8 cellular contexts compared by ENCODE assay signal in genomic region chr7:149714081-149714909, GRCh38. TPM values are rescaled to one million over a fixed set of nuclear protein-coding genes. Genes with fewer than 3 reads are reported as not detected.
DNase-seq lines count a peak whose midpoint lies in the region; ATAC-seq and TF ChIP-seq lines count a peak whose summit lies in the region.

No MANE protein-coding gene starts in this region.

- peak overlapping the region; percentile 90 for H2AFZ ChIP-seq in SU-DHL-6 (ENCODE audit: low read depth, low read length, severe bottlenecking)
- peak overlapping the region; percentile 84 for H2AFZ ChIP-seq in parathyroid adenoma

- peak overlapping the region; percentile 87 for H3K4me3 Mint-ChIP-seq in activated naive CD8-positive, alpha-beta T cell treated with anti-CD3 and anti-CD28 coated beads, Interleukin-2, amount 50 U/mL, for 24 hours

- peaks cover 37% of the 10 kb centered on the region for H3K4me1 Mint-ChIP-seq in activated naive CD8-positive, alpha-beta T cell treated with anti-CD3 and anti-CD28 coated beads, Interleukin-2, amount 50 U/mL, for 24 hours

- H3K36me3 ChIP-seq in SU-DHL-6 (ENCODE audit: low read length) (no peaks in the 10 kb centered on the region; the same call in 1 of the 2 replicates), parathyroid adenoma (ENCODE audit: control insufficient read depth, insufficient read depth, low read length) (no peaks in the 10 kb centered on the region), thyroid gland (no peaks in the 10 kb centered on the region)

- H3K27ac Mint-ChIP-seq in activated naive CD8-positive, alpha-beta T cell treated with anti-CD3 and anti-CD28 coated beads, Interleukin-2, amount 50 U/mL, for 24 hours, result no peak overlapping the region

- peak overlapping the region; percentile 73 for H3K9ac ChIP-seq in SU-DHL-6 (ENCODE audit: low read length)
- H3K9ac ChIP-seq in parathyroid adenoma, result no peak overlapping the region

- H3K4me2 ChIP-seq in SU-DHL-6 (ENCODE audit: low read depth, low read length, poor library complexity, severe bottlenecking) (peak overlapping the region; percentile 59), parathyroid adenoma (ENCODE audit: low read length) (peak overlapping the region; percentile 81)

- no peaks in the 10 kb centered on the region for H3K79me2 ChIP-seq in SU-DHL-6 (ENCODE audit: insufficient read depth, low read length)
- no peaks in the 10 kb centered on the region for H3K79me2 ChIP-seq in parathyroid adenoma

- no peaks in the 10 kb centered on the region for H4K20me1 ChIP-seq in SU-DHL-6 (ENCODE audit: low read depth, low read length)

- H3K4me3 ChIP-seq in HFF-Myc (replicated peaks; ENCODE audit: low read depth, low read length) (peak overlapping the region; percentile 67), SU-DHL-6 (ENCODE audit: insufficient read depth, low read length, poor library complexity, severe bottlenecking) (peak overlapping the region; percentile 51), parathyroid adenoma (ENCODE audit: low read depth, low read length) (peak overlapping the region; percentile 62), thyroid gland (replicated peaks in 1 of 3) (peak overlapping the region; percentile 64 to 88 (median 68))

- WGBS in thyroid gland, 2 donors, result 0 to 6% methylated on average over 8 to 59 of the region's 88 CpGs

- no peak for TF ChIP-seq POLR2A in thyroid gland (IDR thresholded peaks at IDR 0.05)

- no peaks in the 10 kb centered on the region for H3F3A ChIP-seq in SU-DHL-6 (ENCODE audit: insufficient read depth)

- TF ChIP-seq CTCF in HFF-Myc (IDR thresholded peaks at IDR 0.05; ENCODE audit: low read depth, low read length, missing control alignments) (no peak), SU-DHL-6 (IDR thresholded peaks at IDR 0.05; ENCODE audit: insufficient read depth, low read length, poor library complexity, severe bottlenecking) (no peak), parathyroid adenoma (IDR thresholded peaks at IDR 0.05) (no peak), thyroid gland (IDR thresholded peaks at IDR 0.05) (no peak)

- H3K9me3 ChIP-seq in SU-DHL-6 (ENCODE audit: insufficient read depth, low read length), result peaks cover 13% of the 10 kb centered on the region; the same call in 1 of the 2 replicates
- H3K9me3 ChIP-seq in parathyroid adenoma (ENCODE audit: control insufficient read depth, low read length), result peaks cover 8% of the 10 kb centered on the region
- H3K9me3 ChIP-seq in thyroid gland, result no peaks in the 10 kb centered on the region

- intact Hi-C loops in cardiac septum (cut with DNase I) (no loop called here), thyroid gland (cut with DNase I) (no loop called here)

- peaks cover 20% of the 10 kb centered on the region for H3K9me3 Mint-ChIP-seq in activated naive CD8-positive, alpha-beta T cell treated with anti-CD3 and anti-CD28 coated beads, Interleukin-2, amount 50 U/mL, for 24 hours

- H3K27me3 ChIP-seq in SU-DHL-6 (ENCODE audit: low read length), result no peaks in the 10 kb centered on the region
- no peaks in the 10 kb centered on the region for H3K27me3 ChIP-seq in parathyroid adenoma (ENCODE audit: control insufficient read depth, insufficient read depth, low read length)
- no peaks in the 10 kb centered on the region for H3K27me3 ChIP-seq in thyroid gland

- peaks cover 3% of the 10 kb centered on the region for H3K27me3 Mint-ChIP-seq in activated naive CD8-positive, alpha-beta T cell treated with anti-CD3 and anti-CD28 coated beads, Interleukin-2, amount 50 U/mL, for 24 hours

- H3K4me1 ChIP-seq in parathyroid adenoma, result peaks cover 7% of the 10 kb centered on the region
- H3K4me1 ChIP-seq in thyroid gland, result peaks cover 15 to 22% of the 10 kb centered on the region in 2 donors

- peaks cover 14% of the 10 kb centered on the region for H3K36me3 Mint-ChIP-seq in activated naive CD8-positive, alpha-beta T cell treated with anti-CD3 and anti-CD28 coated beads, Interleukin-2, amount 50 U/mL, for 24 hours (ENCODE audit: low read depth)

- peak; percentile 92 for ATAC-seq in activated naive CD8-positive, alpha-beta T cell treated with anti-CD3 and anti-CD28 coated beads, Interleukin-2, amount 50 U/mL, for 24 hours

- DNase-seq in GM04504 (ENCODE audit: low read depth) (peak; percentile 58), HFF-Myc (ENCODE audit: extremely low read depth, low read depth) (peak; percentile 46), NCI-H1048 (lab: John Stamatoyannopoulos, UW) (peak; percentile 77), cardiac septum (ENCODE audit: low spot score) (peak; percentile 97), thyroid gland (peak; percentile 88 to 89)
- DNase-seq in activated naive CD8-positive, alpha-beta T cell treated with anti-CD3 and anti-CD28 coated beads, Interleukin-2, amount 50 U/mL, for 24 hours, result peak; percentile 95

- H3K27ac ChIP-seq in SU-DHL-6 (ENCODE audit: low read depth, low read length) (no peak overlapping the region), parathyroid adenoma (no peak overlapping the region), thyroid gland (peak overlapping the region in 1 of 3 donors; percentile 66)

- no peaks in the 10 kb centered on the region for H3K9me2 ChIP-seq in SU-DHL-6 (replicated peaks; ENCODE audit: insufficient read depth, low read length)

RNA-seq across cellular contexts. Expression of gene ZNF467, which starts 59.1 kb away (rescaled TPM):
- total RNA-seq in cardiac septum, result 7.0 TPM
- total RNA-seq in thyroid gland, result 10 to 100 TPM; 11.8 to 18.8 (median 15.5) TPM

Comparison
In these comparisons a context has a peak if more than half of its experiments do, and no peak if none do; other contexts are left out.
1. DNase-seq: peak in every context shown above with its lines; median percentile 97 in cardiac septum; 95 in activated naive CD8-positive, alpha-beta T cell treated with anti-CD3 and anti-CD28 coated beads, Interleukin-2, amount 50 U/mL, for 24 hours; 88 in thyroid gland; 77 in NCI-H1048; 58 in GM04504; 46 in HFF-Myc.